ENCODE assay signal across 8 cellular contexts in genomic region chr1:91500756-91501526, GRCh38. TPM values are rescaled to one million over a fixed set of nuclear protein-coding genes. Genes with fewer than 3 reads are reported as not detected.
DNase-seq lines count a peak whose midpoint lies in the region; ATAC-seq lines count a peak whose summit lies in the region.

Gene CDC7, plus strand, starts transcription at chr1:91500851. Its CDS starts 866 bp downstream, at chr1:91501717.

- no peak within 1 kb of the TSS for H3K4me3 Mint-ChIP-seq in activated CD4-positive, alpha-beta T cell treated with anti-CD3 and anti-CD28 coated beads, Interleukin-2, amount 10 ng/mL, durations not matched to agents 24 days and 14 days

- no peaks in the 10 kb centered on the region for H3K9me3 ChIP-seq in BLaER1 treated with 17β-estradiol and CSF1 and Interleukin-3, amounts not matched to agents 10 nM and 100 nM (replicated peaks in 1 of 11)

- H3K9me3 Mint-ChIP-seq in activated CD4-positive, alpha-beta T cell treated with anti-CD3 and anti-CD28 coated beads, Interleukin-2, amount 10 ng/mL, durations not matched to agents 24 days and 14 days, result no peaks in the 10 kb centered on the region

- intact Hi-C loops in activated CD4-positive, alpha-beta T cell treated with anti-CD3 and anti-CD28 coated beads, Interleukin-2, amount 10 ng/mL, durations not matched to agents 24 days and 14 days (cut with micrococcal nuclease), result loop anchor here (5.0 to 10.0 kb wide), 7 partner anchors 219 to 984 kb away; partner anchors contain the start of genes GFI1, GLMN, RPAP2 and TGFBR3

- peaks cover 28% of the 10 kb centered on the region for H3K4me1 Mint-ChIP-seq in activated CD4-positive, alpha-beta T cell treated with anti-CD3 and anti-CD28 coated beads, Interleukin-2, amount 10 ng/mL, durations not matched to agents 24 days and 14 days

- H3K36me3 Mint-ChIP-seq in activated CD4-positive, alpha-beta T cell treated with anti-CD3 and anti-CD28 coated beads, Interleukin-2, amount 10 ng/mL, durations not matched to agents 24 days and 14 days (ENCODE audit: low read depth), result peaks cover 8% of the 10 kb centered on the region

- H3K27ac Mint-ChIP-seq in activated CD4-positive, alpha-beta T cell treated with anti-CD3 and anti-CD28 coated beads, Interleukin-2, amount 10 ng/mL, durations not matched to agents 24 days and 14 days, result no peak within 1 kb of the TSS

- peaks cover 35 to 52% (median 47%) of the 10 kb centered on the region in 10 experiments for H3K4me1 ChIP-seq in BLaER1 treated with 17β-estradiol and CSF1 and Interleukin-3, amounts not matched to agents 10 nM and 100 nM

- peaks cover 0 to 18% (median 2%) of the 10 kb centered on the region in 11 experiments; a peak in 6 of 22 replicates for H3K36me3 ChIP-seq in BLaER1 treated with 17β-estradiol and CSF1 and Interleukin-3, amounts not matched to agents 10 nM and 100 nM

- DNase-seq in GM19238 (ENCODE audit: insufficient read length, low spot score), result peak; percentile 83
- DNase-seq in NCI-H510A (lab: John Stamatoyannopoulos, UW), result peak; percentile 95
- DNase-seq in activated CD4-positive, alpha-beta T cell treated with anti-CD3 and anti-CD28 coated beads, Interleukin-2, amount 10 ng/mL, durations not matched to agents 24 days and 14 days, result peak; percentile 95
- peak; percentile 59 for DNase-seq in cortex of kidney (lab: John Stamatoyannopoulos, UW)
- peak; percentile 88 for DNase-seq in left lobe of liver (ENCODE audit: low spot score)
- DNase-seq in stimulated activated CD4-positive, alpha-beta T cell treated with anti-CD3 and anti-CD28 coated beads, Interleukin-2, amount 100 ng/mL, for 24 hours, result peak; percentile 84 to 93

- peak within 1 kb of the TSS; percentile 67 to 86 (median 76) for H3K4me3 ChIP-seq in BLaER1 treated with 17β-estradiol and CSF1 and Interleukin-3, amounts not matched to agents 10 nM and 100 nM

- H3K27me3 Mint-ChIP-seq in activated CD4-positive, alpha-beta T cell treated with anti-CD3 and anti-CD28 coated beads, Interleukin-2, amount 10 ng/mL, durations not matched to agents 24 days and 14 days, result no peaks in the 10 kb centered on the region

- H3K4me2 ChIP-seq in BLaER1 treated with 17β-estradiol and CSF1 and Interleukin-3, amounts not matched to agents 10 nM and 100 nM, result peak within 1 kb of the TSS; percentile 77 to 89 (median 82)

- peak; percentile 81 for ATAC-seq in HG03439 (IDR thresholded peaks at IDR 0.05; ENCODE audit: unreplicated experiment)
- ATAC-seq in left lobe of liver, result peak; percentile 95

- peak within 1 kb of the TSS; percentile 71 to 97 (median 91) for H3K9ac ChIP-seq in BLaER1 treated with 17β-estradiol and CSF1 and Interleukin-3, amounts not matched to agents 10 nM and 100 nM

- peaks cover 0 to 5% (median 0%) of the 10 kb centered on the region in 11 experiments; a peak in 2 of 22 replicates for H4K20me1 ChIP-seq in BLaER1 treated with 17β-estradiol and CSF1 and Interleukin-3, amounts not matched to agents 10 nM and 100 nM

- peak within 1 kb of the TSS; percentile 48 to 97 (median 92); a peak in 21 of 22 replicates for H3K27ac ChIP-seq in BLaER1 treated with 17β-estradiol and CSF1 and Interleukin-3, amounts not matched to agents 10 nM and 100 nM

- no peaks in the 10 kb centered on the region for H3K27me3 ChIP-seq in BLaER1 treated with 17β-estradiol and CSF1 and Interleukin-3, amounts not matched to agents 10 nM and 100 nM

RNA-seq across cellular contexts. Expression of gene CDC7, which starts in this region (rescaled TPM):
- 21.4 and 22.3 TPM in 2 replicates for total RNA-seq in activated CD4-positive, alpha-beta T cell treated with anti-CD3 and anti-CD28 coated beads, Interleukin-2, amount 10 ng/mL, durations not matched to agents 24 days and 14 days
- total RNA-seq in left lobe of liver, result 0.45 TPM

Comparison
In these comparisons a context has a peak if more than half of its experiments do, and no peak if none do; other contexts are left out.
1. Peak in every context shown above with its lines: DNase-seq, ATAC-seq, H3K4me3 ChIP-seq and H3K27ac ChIP-seq.
2. RNA of gene CDC7 (total RNA-seq): 21.4 to 22.3 TPM in activated CD4-positive, alpha-beta T cell treated with anti-CD3 and anti-CD28 coated beads, Interleukin-2, amount 10 ng/mL, durations not matched to agents 24 days and 14 days; 0.45 TPM in left lobe of liver (single experiment); every median in the first group is over 10 times any median in the second.
3. Peak in DNase-seq and ATAC-seq in left lobe of liver; RNA of the gene not detected or under 1 TPM.